In the genomic region with DNA sequence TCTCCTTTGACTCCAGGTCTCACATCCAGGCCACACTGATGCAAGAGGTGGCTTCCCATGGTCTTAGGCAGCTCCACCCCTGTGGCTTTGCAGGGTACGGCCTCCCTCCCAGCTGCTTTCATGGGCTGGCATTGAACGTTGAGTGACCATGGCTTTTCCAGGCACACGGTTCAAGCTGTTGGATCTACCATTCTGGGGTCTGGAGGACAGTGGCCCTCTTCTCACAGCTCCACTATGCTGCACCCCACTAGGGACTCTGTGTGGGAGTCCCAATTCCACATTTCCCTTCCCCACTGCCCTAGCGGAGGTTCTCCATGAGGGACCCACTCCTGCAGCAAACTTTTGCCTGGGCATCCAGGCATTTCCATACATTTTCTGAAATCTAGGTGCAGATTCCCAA, we compare ENCODE assay signal across 2 cellular contexts. TPM values are rescaled to one million over a fixed set of nuclear protein-coding genes. Genes with fewer than 3 reads are reported as not detected.
"Had no signal": no experiment of that assay in that cellular context is flagged by ENCODE, and none has a peak within 500 bp of the region (broad histone marks: within the 10 kb centered on the region; RNA-seq: fewer than 3 reads in every experiment).

No MANE protein-coding gene starts in this region.

RNA-seq across cellular contexts. Expression of a gene that starts 27.1 kb away (rescaled TPM):
- total RNA-seq: PC-3, SJSA1 had no signal
